Comparison of ENCODE assay signal across 8 cellular contexts in the genomic region with DNA sequence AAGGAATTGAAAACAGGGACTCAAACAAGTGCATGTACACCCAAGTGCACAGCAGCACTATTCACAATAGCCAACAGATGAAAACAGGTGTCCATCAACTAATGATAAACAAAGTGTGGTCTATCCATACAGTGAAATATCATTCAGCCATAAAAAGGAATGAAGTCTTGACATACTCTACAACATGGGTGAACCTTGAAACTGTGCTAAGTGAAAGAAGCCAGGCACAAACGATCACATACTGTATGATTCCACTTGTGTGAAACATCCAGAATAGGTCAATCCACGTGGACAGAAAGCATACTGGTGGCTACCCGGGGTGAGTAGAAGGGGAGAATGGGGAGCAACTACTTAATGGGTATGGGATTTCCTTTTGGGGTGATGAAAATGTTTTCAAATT.
"Had no signal": no experiment of that assay in that cellular context is flagged by ENCODE, and none has a peak within 500 bp of the region (broad histone marks: within the 10 kb centered on the region; RNA-seq: fewer than 3 reads in every experiment).

No MANE protein-coding gene starts in this region.

- H3K9me3 ChIP-seq: HAP-1 had no signal

- H2AFZ ChIP-seq: GM23248, GM23338 had no signal

- H3K4me3 ChIP-seq: GM23248, GM23338, HAP-1 had no signal

- H3K36me3 ChIP-seq: HAP-1 had no signal

- H3K4me3 Mint-ChIP-seq: GM23338, H9, HFFc6 had no signal

- H3K9ac ChIP-seq: GM23248 had no signal

- H3K27ac ChIP-seq: GM23248 had no signal

- H3K27ac Mint-ChIP-seq: GM23338, H9, HFFc6 had no signal

- H3K4me2 ChIP-seq: GM23338 had no signal

- DNase-seq: GM23248, GOT3, H7, H9, HCEC 1CT, HFFc6 had no signal
